In the genomic region with DNA sequence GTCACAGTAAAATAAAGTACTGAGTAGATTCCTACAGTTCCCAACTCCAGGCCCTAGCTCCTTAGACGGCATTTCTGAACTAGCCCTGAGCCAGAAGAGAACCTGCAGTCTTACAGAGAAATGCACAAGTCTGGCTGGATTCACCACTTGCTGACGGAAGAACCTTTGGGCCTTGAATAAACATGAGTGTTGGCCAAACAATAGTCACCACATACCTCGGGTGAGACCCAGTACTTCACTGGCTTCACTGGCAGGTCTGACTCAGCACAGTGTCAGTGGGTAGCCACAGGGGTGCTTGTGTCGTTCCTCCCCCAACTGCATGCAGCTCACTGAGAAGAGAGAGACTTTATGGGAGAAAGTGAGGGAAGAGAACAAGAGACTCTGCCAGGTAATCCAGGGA, we compare ENCODE assay signal across 12 cellular contexts.
DNase-seq lines count a peak whose midpoint lies in the region; ATAC-seq and TF ChIP-seq lines count a peak whose summit lies in the region.
"Had no signal": no experiment of that assay in that cellular context is flagged by ENCODE, and none has a peak within 500 bp of the region (broad histone marks: within the 10 kb centered on the region; RNA-seq: fewer than 3 reads in every experiment).

No MANE protein-coding gene starts in this region.

- no peak overlapping the region for H3K4me3 ChIP-seq in AG04449 (ENCODE audit: low read depth, low read length)

- DNase-seq in AG04449 (ENCODE audit: low read depth, low spot score) (peak; percentile 71), HS-27A (ENCODE audit: low read depth) (peak; percentile 79), astrocyte of the hippocampus (ENCODE audit: low read depth, low spot score) (peak; percentile 95), iPS-NIHi11 (ENCODE audit: low spot score) (peak; percentile 33), NCI-H2171 treated with DMSO at 0.1 percent for 48 hours (lab: John Stamatoyannopoulos, UW) (no peak), GOT3 (lab: John Stamatoyannopoulos, UW) (no peak)
- no peak for DNase-seq in NK-92 treated with Interleukin-12 subunit alpha and Interleukin-12 subunit beta, amount 100 ng/mL, for 24 hours (lab: John Stamatoyannopoulos, UW)
- DNase-seq: activated CD4-positive, alpha-beta T cell treated with anti-CD3 and anti-CD28 coated beads for 1 hour; activated naive CD4-positive, alpha-beta T cell treated with anti-CD3 and anti-CD28 coated beads, Interleukin-2, amount 10 ng/mL, durations not matched to agents 7 days and 5 days; NCI-H1417 treated with DMSO at 0.1 percent for 48 hours; stimulated activated naive CD4-positive, alpha-beta T cell treated with Interleukin-2 at 50 U/mL for 16 hours had no signal

- ATAC-seq in GM18511 (IDR thresholded peaks at IDR 0.05; ENCODE audit: unreplicated experiment), result no peak

- no peak for TF ChIP-seq CTCF in AG04449 (IDR thresholded peaks at IDR 0.05; ENCODE audit: insufficient read depth, low read length, missing control alignments)

- POLR2A ChIA-PET in AG04449 (lab: Yijun Ruan, JAX), result no interaction called here

- CTCF ChIA-PET in AG04449 (lab: Yijun Ruan, JAX), result interaction anchor here (0.9 to 1.7 kb wide), 2 partner anchors 26 to 41 kb away, joined by 4 to 5 read pairs; no protein-coding TSS in a partner anchor

Comparison
In these comparisons a context has a peak if more than half of its experiments do, and no peak if none do; other contexts are left out.
1. DNase-seq: peak in AG04449 (single experiment), HS-27A (single experiment), astrocyte of the hippocampus (single experiment) and iPS-NIHi11 (single experiment); none in NCI-H2171 treated with DMSO at 0.1 percent for 48 hours (single experiment), NK-92 treated with Interleukin-12 subunit alpha and Interleukin-12 subunit beta, amount 100 ng/mL, for 24 hours (single experiment) and GOT3 (single experiment).